8 cellular contexts compared by ENCODE assay signal in the genomic region with DNA sequence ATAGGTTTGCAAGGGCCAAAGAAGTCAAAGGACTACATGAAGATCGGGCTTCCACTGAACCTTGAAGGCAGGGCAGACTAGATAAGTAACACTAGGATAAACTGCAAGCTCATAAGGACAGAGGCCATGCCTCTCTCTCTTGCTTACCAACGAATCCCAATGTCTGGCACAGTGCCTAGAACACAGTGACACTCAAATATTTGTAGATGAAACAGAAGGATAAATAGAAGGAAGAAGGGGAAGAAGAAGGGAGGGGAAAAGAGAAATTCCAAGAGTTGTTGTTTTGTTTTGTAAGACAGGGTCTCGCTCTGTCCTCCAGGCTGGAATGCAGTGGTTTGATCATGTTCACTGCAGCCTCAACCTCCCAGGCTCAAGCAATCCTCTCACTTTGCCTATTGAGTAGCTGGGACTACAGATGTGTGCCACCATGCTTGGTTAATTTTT. TPM values are rescaled to one million over a fixed set of nuclear protein-coding genes. Genes with fewer than 3 reads are reported as not detected.
A peak's percentile ranks its signal among the peaks of the same experiment; 100 is the strongest.
DNase-seq lines count a peak whose midpoint lies in the region; ATAC-seq and TF ChIP-seq lines count a peak whose summit lies in the region.

No MANE protein-coding gene starts in this region.

- no peak for TF ChIP-seq CTCF in adrenal gland (IDR thresholded peaks at IDR 0.05)
- no peak for TF ChIP-seq CTCF in testis (IDR thresholded peaks at IDR 0.05)

- H3K4me1 ChIP-seq in adrenal gland (replicated peaks in 1 of 2) (peaks cover 26 to 50% of the 10 kb centered on the region in 2 donors), testis (peaks cover 6% of the 10 kb centered on the region)
- peaks cover 13% of the 10 kb centered on the region for H3K4me1 ChIP-seq in effector memory CD4-positive, alpha-beta T cell (ENCODE audit: control insufficient read depth, insufficient read depth, low read length, poor library complexity, severe bottlenecking)

- DNase-seq in SHP77 (lab: John Stamatoyannopoulos, UW): peak; percentile 29 to 53
- DNase-seq in SHP77 treated with DMSO at 0.1 percent for 48 hours (lab: John Stamatoyannopoulos, UW): no peak
- peak; percentile 68 to 89 (median 82) for DNase-seq in adrenal gland
- peak; percentile 28 for DNase-seq in iris pigment epithelial cell (ENCODE audit: low read depth)
- peak; percentile 80 for DNase-seq in testis
- DNase-seq in effector memory CD4-positive, alpha-beta T cell: no peak
- DNase-seq in SIG-M5 (lab: John Stamatoyannopoulos, UW): no peak

- 30 to 35% (median 33%) methylated on average over 3 of the region's 3 CpGs for WGBS in adrenal gland, 4 donors
- 42 to 46% methylated on average over 3 of the region's 3 CpGs for whole genome bisulfite sequencing in testis, 2 donors

- H3K4me3 ChIP-seq in adrenal gland (no peak overlapping the region), testis (no peak overlapping the region)
- no peak overlapping the region for H3K4me3 ChIP-seq in effector memory CD4-positive, alpha-beta T cell (ENCODE audit: insufficient read depth, low read depth, low read length, poor library complexity, severe bottlenecking)

- H3K27me3 ChIP-seq in adrenal gland: no peaks in the 10 kb centered on the region
- H3K27me3 ChIP-seq in testis: no peaks in the 10 kb centered on the region
- no peaks in the 10 kb centered on the region for H3K27me3 ChIP-seq in effector memory CD4-positive, alpha-beta T cell (replicated peaks; ENCODE audit: control insufficient read depth, insufficient read depth, low read length, poor library complexity, severe bottlenecking)

- intact Hi-C loops in adrenal gland (cut with DNase I) (no loop called here), testis (cut with DNase I; ENCODE audit: low total_unique reads) (no loop called here)

- TF ChIP-seq POLR2A in adrenal gland (IDR thresholded peaks at IDR 0.05): no peak
- TF ChIP-seq POLR2A in testis (IDR thresholded peaks at IDR 0.05): no peak

- H3K27ac ChIP-seq in adrenal gland: peak overlapping the region in 3 of 5 donors; percentile 27 to 74 (median 57)
- H3K27ac ChIP-seq in testis: peak overlapping the region in 1 of 2 donors; percentile 55
- no peak overlapping the region for H3K27ac ChIP-seq in effector memory CD4-positive, alpha-beta T cell (ENCODE audit: insufficient read depth, low read length, poor library complexity, severe bottlenecking)

- no peak for ATAC-seq in HG03095 (IDR thresholded peaks at IDR 0.05; ENCODE audit: unreplicated experiment)

- no peaks in the 10 kb centered on the region for H3K9me3 ChIP-seq in adrenal gland (replicated peaks in 1 of 3)
- no peaks in the 10 kb centered on the region for H3K9me3 ChIP-seq in testis
- no peaks in the 10 kb centered on the region for H3K9me3 ChIP-seq in effector memory CD4-positive, alpha-beta T cell (ENCODE audit: control insufficient read depth, low read length)

- H3K36me3 ChIP-seq in adrenal gland (replicated peaks in 1 of 2) (no peaks in the 10 kb centered on the region), testis (ENCODE audit: low read depth, missing control alignments) (no peaks in the 10 kb centered on the region)
- H3K36me3 ChIP-seq in effector memory CD4-positive, alpha-beta T cell (ENCODE audit: control insufficient read depth, insufficient read depth, low read length): no peaks in the 10 kb centered on the region

RNA-seq across cellular contexts. Expression of gene SIK3, which starts 26.9 kb away (rescaled TPM):
- total RNA-seq in adrenal gland (100 to 1,000 TPM in 1 of 8 donors, 10 to 100 TPM in 7; 14.6 to 176 (median 31.5) TPM), testis (100 to 1,000 TPM; 123 to 125 TPM)
- polyA plus RNA-seq in adrenal gland (10 to 100 TPM; 11.7 to 21.6 (median 11.9) TPM), testis (ENCODE audit: insufficient read depth, low read depth, low replicate concordance) (112 TPM)

Comparison
In these comparisons a context has a peak if more than half of its experiments do, and no peak if none do; other contexts are left out.
1. DNase-seq: peak in SHP77 (2 of 2), adrenal gland (7 of 7), iris pigment epithelial cell (single experiment) and testis (single experiment); none in SHP77 treated with DMSO at 0.1 percent for 48 hours (single experiment), effector memory CD4-positive, alpha-beta T cell (0 of 3) and SIG-M5 (single experiment).